ENCODE assay signal across 14 cellular contexts in genomic region chr1:172537827-172538391, GRCh38. TPM values are rescaled to one million over a fixed set of nuclear protein-coding genes. Genes with fewer than 3 reads are reported as not detected.
DNase-seq lines count a peak whose midpoint lies in the region; TF ChIP-seq lines count a peak whose summit lies in the region.
"Had no signal": no experiment of that assay in that cellular context is flagged by ENCODE, and none has a peak within 500 bp of the region (broad histone marks: within the 10 kb centered on the region; RNA-seq: fewer than 3 reads in every experiment).

No MANE protein-coding gene starts in this region.

- no peak for TF ChIP-seq POLR2A in ovary (IDR thresholded peaks at IDR 0.05)

- H3K27me3 ChIP-seq in GM23248 (replicated peaks; ENCODE audit: insufficient read depth) (no peaks in the 10 kb centered on the region), Loucy (ENCODE audit: insufficient read depth, low read length, poor library complexity, severe bottlenecking) (no peaks in the 10 kb centered on the region), endocrine pancreas (ENCODE audit: control insufficient read depth, insufficient read depth, low read length) (no peaks in the 10 kb centered on the region), ovary (no peaks in the 10 kb centered on the region)
- H3K27me3 ChIP-seq: cardiac muscle cell had no signal

- no peaks in the 10 kb centered on the region for H3K9me3 ChIP-seq in GM23248 (ENCODE audit: low read depth)
- H3K9me3 ChIP-seq in Loucy (ENCODE audit: insufficient read depth, low read depth, low read length) = no peaks in the 10 kb centered on the region
- no peaks in the 10 kb centered on the region for H3K9me3 ChIP-seq in endocrine pancreas (ENCODE audit: control insufficient read depth, low read length)
- H3K9me3 ChIP-seq in ovary = no peaks in the 10 kb centered on the region

- H3K9ac ChIP-seq in GM23248 (no peak overlapping the region), Loucy (ENCODE audit: low read depth, low read length, poor library complexity, severe bottlenecking) (peak overlapping the region; percentile 94), endocrine pancreas (ENCODE audit: control insufficient read depth, insufficient read depth, low read length) (no peak overlapping the region)

- in situ Hi-C loops in GM23248 (cut with MboI) = no loop called here

- H3K27ac ChIP-seq in GM23248 (no peak overlapping the region), ovary (no peak overlapping the region)
- H3K27ac ChIP-seq: cardiac muscle cell had no signal

- H3K4me2 ChIP-seq in GM23248 (ENCODE audit: unreplicated experiment) (peak overlapping the region; percentile 18), Loucy (ENCODE audit: low read depth, low read length, poor library complexity, severe bottlenecking) (peak overlapping the region; percentile 89)

- no peak overlapping the region for H3K4me3 ChIP-seq in GM23248
- H3K4me3 ChIP-seq in Loucy (ENCODE audit: low read length, poor library complexity, severe bottlenecking) = peak overlapping the region; percentile 96
- peak overlapping the region; percentile 52 for H3K4me3 ChIP-seq in endocrine pancreas (ENCODE audit: control insufficient read depth, insufficient read depth, low read length)
- no peak overlapping the region for H3K4me3 ChIP-seq in ovary
- H3K4me3 ChIP-seq: cardiac muscle cell had no signal

- DNase-seq in GM23248 = peak; percentile 35
- peak; percentile 54 for DNase-seq in myocyte (ENCODE audit: low read depth)
- DNase-seq in dermis blood vessel endothelial cell = no peak
- DNase-seq in ovary = no peak
- no peak for DNase-seq in HuH-7.5 (ENCODE audit: low spot score)
- DNase-seq in NCI-H2171 treated with DMSO at 0.1 percent for 48 hours (lab: John Stamatoyannopoulos, UW) = no peak
- DNase-seq: activated CD4-positive, alpha-beta T cell treated with anti-CD3 and anti-CD28 coated beads, Interleukin-2, amount 50 U/mL, for 4 hours; C1 segment of cervical spinal cord; NCI-H1048; NCI-H226; stimulated activated CD4-positive, alpha-beta T cell treated with anti-CD3 and anti-CD28 coated beads, Interleukin-12 subunit alpha, Interleukin-12 subunit beta, amount 100 ng/mL, for 4 hours had no signal

- H3K79me2 ChIP-seq in GM23248 (ENCODE audit: insufficient read depth) (peaks cover 95% of the 10 kb centered on the region), Loucy (ENCODE audit: insufficient read depth, low read length) (peaks cover 97% of the 10 kb centered on the region)

- TF ChIP-seq EP300 in ovary (IDR thresholded peaks at IDR 0.05) = no peak

- H3K9me2 ChIP-seq in GM23248 (ENCODE audit: insufficient read depth) (no peaks in the 10 kb centered on the region; the same call in 1 of the 2 replicates), Loucy (replicated peaks; ENCODE audit: low read depth, low read length) (no peaks in the 10 kb centered on the region)

- H4K20me1 ChIP-seq in GM23248 (ENCODE audit: insufficient read depth) (peaks cover 7% of the 10 kb centered on the region; the same call in 1 of the 2 replicates), Loucy (ENCODE audit: insufficient read depth, low read length, poor library complexity, severe bottlenecking) (peaks cover 90% of the 10 kb centered on the region)

- TF ChIP-seq CTCF in Loucy (conservative IDR thresholded peaks at IDR 0.05; ENCODE audit: low read length) (no peak), ovary (IDR thresholded peaks at IDR 0.05) (no peak)

- no peak overlapping the region for H2AFZ ChIP-seq in GM23248
- H2AFZ ChIP-seq in Loucy (ENCODE audit: low read length) = no peak overlapping the region

- H3K4me1 ChIP-seq in GM23248 (ENCODE audit: insufficient read depth) = peaks cover 31% of the 10 kb centered on the region
- H3K4me1 ChIP-seq in Loucy (ENCODE audit: insufficient read depth, low read length, poor library complexity, severe bottlenecking) = peaks cover 74% of the 10 kb centered on the region
- peaks cover 54% of the 10 kb centered on the region for H3K4me1 ChIP-seq in endocrine pancreas (ENCODE audit: control insufficient read depth, insufficient read depth, low read length)
- H3K4me1 ChIP-seq in ovary (ENCODE audit: insufficient read depth) = peaks cover 4% of the 10 kb centered on the region

- intact Hi-C loops in ovary (cut with DNase I) = no loop called here

- no peaks in the 10 kb centered on the region for H3K36me3 ChIP-seq in GM23248 (ENCODE audit: low read depth)
- H3K36me3 ChIP-seq in Loucy (ENCODE audit: insufficient read depth, low read length) = no peaks in the 10 kb centered on the region
- H3K36me3 ChIP-seq in endocrine pancreas (ENCODE audit: control insufficient read depth, insufficient read depth, low read length) = no peaks in the 10 kb centered on the region
- no peaks in the 10 kb centered on the region for H3K36me3 ChIP-seq in ovary
- H3K36me3 ChIP-seq: cardiac muscle cell had no signal

- peaks cover 13% of the 10 kb centered on the region for H3F3A ChIP-seq in GM23248 (ENCODE audit: insufficient read depth)
- no peaks in the 10 kb centered on the region for H3F3A ChIP-seq in Loucy (ENCODE audit: low read depth)

- WGBS in GM23248 (ENCODE audit: low coverage in 1 of 2, low lambda C conversion rate in 2 of 2, missing lambda C conversion rate in 2 of 2), 2 experiments = 92 to 93% methylated on average over 5 of the region's 5 CpGs
- 93 to 98% (median 96%) methylated on average over 5 of the region's 5 CpGs for WGBS in ovary, 3 donors

RNA-seq across cellular contexts. Expression of gene SUCO, which starts 5.0 kb away (rescaled TPM):
- total RNA-seq in GM23248 (2014; rRNA removed; shearing (Covaris generic)) = 21.1 and 24.3 TPM in 2 replicates
- 12.4 and 12.9 TPM in 2 replicates for polyA plus RNA-seq in GM23248 (2016; fragmentation: Nextera tagmentation; extraction: Ambion mirVana)
- total RNA-seq in myocyte = 36.3 and 36.8 TPM in 2 replicates
- 8.2 TPM for polyA plus RNA-seq in myocyte (2012)
- 30.8 and 32.7 TPM in 2 replicates for total RNA-seq in dermis blood vessel endothelial cell
- 10 to 100 TPM; 51.5 to 68.1 (median 59.6) TPM for total RNA-seq in ovary
- polyA plus RNA-seq in ovary = 10 to 100 TPM; 14.0 to 20.2 TPM

Comparison
In these comparisons a context has a peak if more than half of its experiments do, and no peak if none do; other contexts are left out.
1. DNase-seq: peak in GM23248 (single experiment) and myocyte (single experiment); none in dermis blood vessel endothelial cell (single experiment), ovary (0 of 5), HuH-7.5 (single experiment) and NCI-H2171 treated with DMSO at 0.1 percent for 48 hours (single experiment).
2. H3K4me3 ChIP-seq: peak in Loucy (single experiment) and endocrine pancreas (single experiment); none in GM23248 (single experiment) and ovary (single experiment).